8 cellular contexts compared by ENCODE assay signal in the genomic region with DNA sequence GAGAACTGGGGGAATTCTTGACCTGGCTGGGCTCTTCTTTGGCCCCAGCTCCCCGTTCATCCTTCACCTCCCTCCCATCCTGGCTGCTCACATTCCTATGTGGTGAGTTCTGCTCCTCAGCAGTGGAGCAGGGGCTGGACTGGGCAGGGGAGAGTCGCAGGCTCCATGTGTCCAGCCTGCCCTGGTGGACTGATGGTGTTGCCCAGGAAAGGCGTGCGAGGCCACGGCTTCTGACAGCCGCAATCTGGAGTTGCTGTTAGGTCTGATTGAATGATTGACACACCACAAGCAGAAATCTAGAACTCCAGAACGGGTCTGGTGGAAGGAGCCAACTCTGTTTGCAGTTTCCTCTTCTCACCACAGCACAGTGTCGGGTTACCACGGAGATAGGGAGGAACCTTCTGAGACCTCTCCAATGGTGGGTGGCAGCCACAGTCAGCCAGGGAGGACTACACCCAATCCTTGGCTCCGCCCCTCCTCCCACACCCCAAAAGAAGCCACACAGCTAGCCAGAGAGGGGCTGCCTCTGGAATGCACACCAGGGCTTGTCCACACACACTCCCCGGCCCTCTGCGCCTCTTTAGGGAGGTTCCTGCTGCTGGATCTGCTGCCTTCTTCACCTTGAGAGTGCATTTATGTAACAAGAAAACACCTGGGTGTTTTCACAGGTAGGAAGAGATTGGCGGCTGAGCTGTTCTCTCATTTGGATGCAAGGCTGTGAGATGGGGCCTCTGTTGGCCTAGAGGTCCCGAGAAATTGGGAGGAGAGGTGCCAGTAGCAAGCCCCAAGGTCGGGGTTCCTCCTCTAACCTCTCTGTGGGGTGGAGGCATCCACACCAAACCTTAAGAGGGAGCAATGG. TPM values are rescaled to one million over a fixed set of nuclear protein-coding genes. Genes with fewer than 3 reads are reported as not detected.
DNase-seq lines count a peak whose midpoint lies in the region; ATAC-seq and TF ChIP-seq lines count a peak whose summit lies in the region.

No MANE protein-coding gene starts in this region.

- H3K4me2 ChIP-seq in smooth muscle cell: peak overlapping the region; percentile 65

- CTCF ChIA-PET in activated naive CD4-positive, alpha-beta T cell treated with anti-CD3 and anti-CD28 coated beads for 36 hours (lab: Charles Lee): interaction anchor here (0.7 to 2.2 kb wide), 5 partner anchors 24 to 59 kb away, joined by 3 to 6 read pairs (median 3); a partner anchor contains a TSS

- H3F3A ChIP-seq in smooth muscle cell (ENCODE audit: low read depth): no peaks in the 10 kb centered on the region

- H2AFZ ChIP-seq in smooth muscle cell (ENCODE audit: low read depth): peak overlapping the region; percentile 75

- H3K36me3 Mint-ChIP-seq in activated naive CD4-positive, alpha-beta T cell treated with anti-CD3 and anti-CD28 coated beads for 36 hours (ENCODE audit: low read depth): no peaks in the 10 kb centered on the region

- peak overlapping the region; percentile 66 for H3K4me3 Mint-ChIP-seq in activated naive CD4-positive, alpha-beta T cell treated with anti-CD3 and anti-CD28 coated beads for 36 hours

- H3K4me3 ChIP-seq in heart left ventricle (peak overlapping the region in 1 of 12 donors; percentile 30), smooth muscle cell (no peak overlapping the region)

- no peaks in the 10 kb centered on the region for H3K27me3 Mint-ChIP-seq in activated naive CD4-positive, alpha-beta T cell treated with anti-CD3 and anti-CD28 coated beads for 36 hours (ENCODE audit: low read depth)

- peak overlapping the region; percentile 90 for H3K27ac Mint-ChIP-seq in activated naive CD4-positive, alpha-beta T cell treated with anti-CD3 and anti-CD28 coated beads for 36 hours

- no peaks in the 10 kb centered on the region for H3K79me2 ChIP-seq in smooth muscle cell (ENCODE audit: low read depth)

- no peaks in the 10 kb centered on the region for H3K36me3 ChIP-seq in heart left ventricle
- H3K36me3 ChIP-seq in smooth muscle cell (ENCODE audit: low read depth): no peaks in the 10 kb centered on the region

- peaks cover 3% of the 10 kb centered on the region for H3K9me3 Mint-ChIP-seq in activated naive CD4-positive, alpha-beta T cell treated with anti-CD3 and anti-CD28 coated beads for 36 hours

- no peak for TF ChIP-seq CTCF in heart left ventricle (IDR thresholded peaks at IDR 0.05)
- TF ChIP-seq CTCF in smooth muscle cell (IDR thresholded peaks at IDR 0.05; ENCODE audit: borderline replicate concordance, insufficient read depth, poor library complexity, severe bottlenecking): no peak

- 70 to 77% (median 70%) methylated on average over 15 of the region's 15 CpGs for WGBS in heart left ventricle, 4 donors
- 61% methylated on average over 15 of the region's 15 CpGs for WGBS in smooth muscle cell (ENCODE audit: low lambda C conversion rate)

- H3K4me1 Mint-ChIP-seq in activated naive CD4-positive, alpha-beta T cell treated with anti-CD3 and anti-CD28 coated beads for 36 hours (ENCODE audit: low read depth): peaks cover 91% of the 10 kb centered on the region

- H3K27ac ChIP-seq in heart left ventricle: peak overlapping the region in 6 of 12 donors; percentile 6 to 87 (median 50)
- H3K27ac ChIP-seq in smooth muscle cell (ENCODE audit: low read depth): peak overlapping the region; percentile 85

- no peaks in the 10 kb centered on the region for H4K20me1 ChIP-seq in smooth muscle cell (ENCODE audit: low read depth)

- no peak for TF ChIP-seq POLR2A in heart left ventricle (IDR thresholded peaks at IDR 0.05)

- intact Hi-C loops in activated naive CD4-positive, alpha-beta T cell treated with anti-CD3 and anti-CD28 coated beads for 36 hours (cut with micrococcal nuclease): loop anchor here (1.0 to 5.0 kb wide), 17 partner anchors 9 to 850 kb away; a partner anchor contains a TSS
- intact Hi-C loops in heart left ventricle (cut with DNase I): loop anchor here in 1 of 10 donors (5.0 kb wide), 1 partner anchor 45 kb away; no protein-coding TSS in a partner anchor

- H3K4me1 ChIP-seq in heart left ventricle (peaks cover 0 to 75% (median 33%) of the 10 kb centered on the region in 12 donors), smooth muscle cell (ENCODE audit: low read depth) (no peaks in the 10 kb centered on the region)

- H3K9ac ChIP-seq in smooth muscle cell (ENCODE audit: low read depth): peak overlapping the region; percentile 48

- H3K27me3 ChIP-seq in heart left ventricle (no peaks in the 10 kb centered on the region), smooth muscle cell (ENCODE audit: low read depth) (no peaks in the 10 kb centered on the region)

- DNase-seq in 8988T (peak; percentile 82), SIG-M5 (lab: John Stamatoyannopoulos, UW) (peak; percentile 47), heart left ventricle (peak; percentile 41 to 77 (median 61)), smooth muscle cell (lab: John Stamatoyannopoulos, UW; ENCODE audit: unreplicated experiment) (no peak), NCI-H1436 (lab: John Stamatoyannopoulos, UW) (no peak)
- peak; percentile 89 for DNase-seq in activated naive CD4-positive, alpha-beta T cell treated with anti-CD3 and anti-CD28 coated beads for 36 hours

- no peaks in the 10 kb centered on the region for H3K9me3 ChIP-seq in heart left ventricle
- H3K9me3 ChIP-seq in smooth muscle cell (replicated peaks; ENCODE audit: low read depth): no peaks in the 10 kb centered on the region

- ATAC-seq in GM18873 (IDR thresholded peaks at IDR 0.05; ENCODE audit: low FRiP score, unreplicated experiment) (peak; percentile 80), HG03066 (IDR thresholded peaks at IDR 0.05; ENCODE audit: low read depth, unreplicated experiment) (peak; percentile 76), heart left ventricle (peak; percentile 18 to 83 (median 71))

RNA-seq across cellular contexts. Expression of a gene that starts 56.4 kb away (rescaled TPM):
- total RNA-seq in activated naive CD4-positive, alpha-beta T cell treated with anti-CD3 and anti-CD28 coated beads for 36 hours: 100 to 1,000 TPM; 389 to 405 TPM
- 100 to 1,000 TPM in 2 of 9 donors, 10 to 100 TPM in 7; 15.1 to 210 (median 26.2) TPM for total RNA-seq in heart left ventricle
- 10 to 100 TPM in 1 of 2 donors, 1 to 10 TPM in 1; 3.9 to 37.4 TPM for polyA plus RNA-seq in heart left ventricle
- 143 and 248 TPM in 2 replicates for total RNA-seq in smooth muscle cell
- 116 and 174 TPM in 2 replicates for polyA plus RNA-seq in smooth muscle cell

Comparison
In these comparisons a context has a peak if more than half of its experiments do, and no peak if none do; other contexts are left out.
1. DNase-seq: peak in 8988T (single experiment), SIG-M5 (single experiment), activated naive CD4-positive, alpha-beta T cell treated with anti-CD3 and anti-CD28 coated beads for 36 hours (single experiment) and heart left ventricle (5 of 5); none in smooth muscle cell (single experiment) and NCI-H1436 (single experiment).
2. Peak in every context shown above with its lines, with median percentiles within 50 percentile points of each other: ATAC-seq.